In the genomic region with DNA sequence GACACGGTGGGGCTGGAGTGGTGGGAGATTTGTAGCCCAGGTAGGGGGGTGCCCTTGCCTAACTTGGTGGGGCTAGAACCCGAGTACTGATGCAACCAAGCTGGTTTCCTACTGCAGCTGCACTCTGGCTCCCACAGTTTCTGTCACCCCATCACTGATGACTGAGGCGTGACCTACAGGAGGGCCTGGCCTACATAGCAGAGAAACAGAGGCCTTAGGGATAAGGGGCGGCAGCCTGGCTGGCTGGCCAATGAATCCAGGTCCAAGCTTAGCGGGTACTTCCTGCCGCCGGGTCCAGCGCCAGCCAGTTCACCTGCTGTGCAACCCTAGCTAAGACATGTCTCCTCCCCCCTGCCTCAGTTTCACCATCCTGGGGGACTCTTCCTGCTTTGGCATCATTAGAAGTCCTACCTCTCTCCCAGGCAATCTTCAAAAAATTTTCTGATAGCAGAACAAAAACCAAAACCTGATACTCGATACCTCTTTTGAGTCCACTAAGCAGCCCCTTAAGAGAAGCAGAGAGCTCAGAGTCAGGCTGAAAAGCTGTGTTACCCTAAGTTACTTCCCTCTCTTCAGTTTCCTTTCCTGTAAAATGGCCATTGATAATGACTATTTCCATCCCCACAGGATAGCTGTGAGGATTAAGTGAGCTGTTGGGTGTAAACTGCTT, we compare ENCODE assay signal across 8 cellular contexts. TPM values are rescaled to one million over a fixed set of nuclear protein-coding genes. Genes with fewer than 3 reads are reported as not detected.
DNase-seq lines count a peak whose midpoint lies in the region; ATAC-seq and TF ChIP-seq lines count a peak whose summit lies in the region.

No MANE protein-coding gene starts in this region.

- no TSS peak for BruUV-seq in Caco-2 (replicated peaks; lab: Mats Ljungman, UMichigan)
- BruUV-seq in OCI-LY7 (replicated peaks; lab: Mats Ljungman, UMichigan): no TSS peak

- POLR2A ChIA-PET in Caco-2 (lab: Charles Lee) (interaction anchor here (0.5 to 1.1 kb wide), 5 partner anchors 14 to 106 kb away, joined by 3 to 7 read pairs (median 4); a partner anchor contains a TSS), OCI-LY7 (lab: Charles Lee) (interaction anchor here (0.6 to 2.6 kb wide), 9 partner anchors 11 to 397 kb away, joined by 3 to 15 read pairs (median 4); a partner anchor contains a TSS)

- no peaks in the 10 kb centered on the region for H3K9me3 ChIP-seq in Caco-2
- H3K9me3 ChIP-seq in OCI-LY7 (ENCODE audit: low read length): no peaks in the 10 kb centered on the region
- H3K9me3 ChIP-seq in lower lobe of right lung: no peaks in the 10 kb centered on the region

- H3K27ac ChIP-seq in OCI-LY7 (ENCODE audit: low read depth, low read length, poor library complexity, severe bottlenecking) (peak overlapping the region; percentile 54), lower lobe of right lung (peak overlapping the region; percentile 84)

- H3K4me2 ChIP-seq in OCI-LY7 (ENCODE audit: low read length): peak overlapping the region; percentile 30

- H3K27me3 ChIP-seq in Caco-2 (replicated peaks; ENCODE audit: control insufficient read depth, insufficient read depth, low read length) (no peaks in the 10 kb centered on the region), lower lobe of right lung (ENCODE audit: low read depth) (no peaks in the 10 kb centered on the region)

- DNase-seq in Caco-2 (no peak), OCI-LY7 (ENCODE audit: low spot score) (peak; percentile 27), lower lobe of right lung (no peak), DMS 273 treated with DMSO at 0.1 percent for 48 hours (lab: John Stamatoyannopoulos, UW) (no peak), sciatic nerve (ENCODE audit: low spot score) (no peak)

- no peaks in the 10 kb centered on the region for H3K27me3 Mint-ChIP-seq in Caco-2 (ENCODE audit: insufficient read depth, unreplicated experiment)

- H3K4me1 Mint-ChIP-seq in Caco-2 (ENCODE audit: low read depth, unreplicated experiment): peaks cover 9% of the 10 kb centered on the region

- ATAC-seq in GM21447 (IDR thresholded peaks at IDR 0.05; ENCODE audit: unreplicated experiment): peak; percentile 33
- no peak for ATAC-seq in lower lobe of right lung
- ATAC-seq in HG03378 (IDR thresholded peaks at IDR 0.05; ENCODE audit: unreplicated experiment): no peak
- ATAC-seq in HG02970 (IDR thresholded peaks at IDR 0.05; ENCODE audit: low FRiP score, unreplicated experiment): no peak
- ATAC-seq in sciatic nerve: no peak

- no peaks in the 10 kb centered on the region for H4K20me1 ChIP-seq in OCI-LY7 (ENCODE audit: insufficient read depth, low read length)

- H3K79me2 ChIP-seq in OCI-LY7 (ENCODE audit: insufficient read depth, low read depth, low read length): no peaks in the 10 kb centered on the region

- no peaks in the 10 kb centered on the region for H3K9me2 ChIP-seq in OCI-LY7 (ENCODE audit: insufficient read depth, low read length)

- H3K4me3 Mint-ChIP-seq in Caco-2 (ENCODE audit: unreplicated experiment): peak overlapping the region; percentile 23

- intact Hi-C loops in Caco-2 (cut with micrococcal nuclease; ENCODE audit: unreplicated experiment): loop anchor here (5.0 kb wide), 1 partner anchor 60 kb away; no protein-coding TSS in a partner anchor
- intact Hi-C loops in OCI-LY7 (cut with micrococcal nuclease; ENCODE audit: unreplicated experiment): loop anchor here (5.0 kb wide), 1 partner anchor 40 kb away; no protein-coding TSS in a partner anchor
- intact Hi-C loops in lower lobe of right lung (cut with DNase I): no loop called here
- intact Hi-C loops in sciatic nerve (cut with DNase I): no loop called here

- peaks cover 18% of the 10 kb centered on the region for H3K4me1 ChIP-seq in Caco-2
- peaks cover 28% of the 10 kb centered on the region for H3K4me1 ChIP-seq in OCI-LY7 (ENCODE audit: insufficient read depth, low read length, poor library complexity, severe bottlenecking)
- H3K4me1 ChIP-seq in lower lobe of right lung: peaks cover 58% of the 10 kb centered on the region

- H3K27ac Mint-ChIP-seq in Caco-2 (ENCODE audit: unreplicated experiment): peak overlapping the region; percentile 67

- peak overlapping the region; percentile 52; the same call in 1 of the 2 replicates for H2AFZ ChIP-seq in OCI-LY7 (ENCODE audit: low read length)

- H3K36me3 ChIP-seq in Caco-2 (ENCODE audit: control insufficient read depth, insufficient read depth, low read length) (no peaks in the 10 kb centered on the region), OCI-LY7 (ENCODE audit: insufficient read depth, low read length) (no peaks in the 10 kb centered on the region), lower lobe of right lung (no peaks in the 10 kb centered on the region)

- peaks cover 10% of the 10 kb centered on the region for H3K36me3 Mint-ChIP-seq in Caco-2 (ENCODE audit: insufficient read depth, unreplicated experiment)

- CTCF ChIA-PET in Caco-2 (lab: Charles Lee): interaction anchor here (0.5 to 1.2 kb wide), 5 partner anchors 9 to 471 kb away, joined by 3 to 8 read pairs (median 7); no protein-coding TSS in a partner anchor
- CTCF ChIA-PET in OCI-LY7 (lab: Charles Lee; ENCODE audit: unreplicated experiment): interaction anchor here (0.9 kb wide), 1 partner anchor 33 kb away, joined by 3 read pairs; no protein-coding TSS in a partner anchor

- TF ChIP-seq CTCF in Caco-2 (IDR thresholded peaks at IDR 0.05; ENCODE audit: insufficient read depth in 1 of 2, low read depth in 1 of 2, low read length in 1 of 2, severe bottlenecking in 1 of 2, unreplicated experiment in 1 of 2) (no peak), OCI-LY7 (conservative IDR thresholded peaks at IDR 0.05; ENCODE audit: low read length) (no peak), lower lobe of right lung (IDR thresholded peaks at IDR 0.05) (no peak)

- H3K4me3 ChIP-seq in Caco-2 (ENCODE audit: low read depth, low read length) (no peak overlapping the region), OCI-LY7 (ENCODE audit: low read depth, low read length, poor library complexity, severe bottlenecking) (no peak overlapping the region), lower lobe of right lung (no peak overlapping the region)

- H3K9me3 Mint-ChIP-seq in Caco-2 (ENCODE audit: unreplicated experiment): no peaks in the 10 kb centered on the region

RNA-seq across cellular contexts. Expression of a gene that starts 27.3 kb away (rescaled TPM):
- total RNA-seq in Caco-2 (2022): 13.9 and 14.5 TPM in 2 replicates
- 21.1 and 23.0 TPM in 2 replicates for total RNA-seq in OCI-LY7 (2014; rRNA removed; shearing (Covaris generic))
- total RNA-seq in OCI-LY7 (2022): 33.6 and 36.8 TPM in 2 replicates
- 27.9 TPM for total RNA-seq in lower lobe of right lung
- total RNA-seq in sciatic nerve: 33.3 TPM

RNA-seq across cellular contexts. Expression of a gene that starts 44.7 kb away (rescaled TPM):
- 127 and 139 TPM in 2 replicates for total RNA-seq in Caco-2 (2022)
- total RNA-seq in OCI-LY7 (2014; rRNA removed; shearing (Covaris generic)): 185 and 223 TPM in 2 replicates
- total RNA-seq in OCI-LY7 (2022): 256 and 298 TPM in 2 replicates
- 103 TPM for total RNA-seq in lower lobe of right lung
- 111 TPM for total RNA-seq in sciatic nerve

Comparison
In these comparisons a context has a peak if more than half of its experiments do, and no peak if none do; other contexts are left out.
1. intact Hi-C loops: an anchor here in Caco-2 (5.0 kb wide) and OCI-LY7 (5.0 kb wide); none called in lower lobe of right lung and sciatic nerve.